Comparison of ENCODE assay signal across 1 cellular context in the genomic region with DNA sequence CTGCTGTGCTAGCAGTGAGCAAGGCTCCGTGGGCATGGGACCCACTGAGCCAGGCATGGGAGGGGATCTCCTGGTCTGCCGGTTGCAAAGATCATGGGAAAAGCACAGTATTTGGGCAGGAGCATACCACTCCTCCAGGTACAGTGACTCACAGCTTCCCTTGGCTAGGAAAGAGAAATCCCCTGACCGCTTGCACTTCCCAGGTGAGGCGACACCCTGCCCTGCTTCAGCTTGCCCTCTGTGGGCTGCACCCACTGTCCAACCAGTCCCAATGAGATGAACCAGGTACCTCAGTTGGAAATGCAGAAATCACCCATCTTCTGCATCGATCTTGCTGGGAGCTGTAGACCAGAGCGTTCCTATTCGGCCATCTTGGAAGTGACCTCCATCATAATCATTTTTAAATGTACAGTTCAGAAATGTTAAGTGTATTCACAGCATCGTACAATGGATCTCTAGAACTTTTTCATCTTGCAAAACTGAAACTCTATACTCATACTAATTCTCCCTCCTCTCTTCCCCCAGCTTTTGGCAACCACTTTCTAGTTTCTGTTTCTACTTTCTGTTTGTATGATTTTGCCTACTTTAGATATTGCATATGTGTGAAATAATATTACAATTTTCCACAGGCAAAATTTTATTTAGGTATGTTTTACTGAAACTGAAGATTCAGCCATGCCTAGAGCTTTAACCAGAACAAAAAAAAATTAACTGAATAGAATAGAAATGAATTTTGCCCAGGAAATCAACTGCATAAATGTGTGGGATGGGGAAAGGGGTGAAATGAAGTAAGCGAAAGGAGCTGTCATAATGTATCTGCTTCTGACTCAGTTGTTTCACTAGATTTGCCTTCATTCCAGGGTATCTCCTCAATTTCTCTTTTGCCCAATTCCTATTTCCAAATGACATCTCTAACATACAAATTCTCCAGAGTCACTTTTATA.
TF ChIP-seq lines count a peak whose summit lies in the region.

No MANE protein-coding gene starts in this region.

TF ChIP-seq in HepG2, 621 proteins besides CTCF, POLR2A, EP300 and RAD21 (continued from another document):
- TF ChIP-seq, protein P1, sequence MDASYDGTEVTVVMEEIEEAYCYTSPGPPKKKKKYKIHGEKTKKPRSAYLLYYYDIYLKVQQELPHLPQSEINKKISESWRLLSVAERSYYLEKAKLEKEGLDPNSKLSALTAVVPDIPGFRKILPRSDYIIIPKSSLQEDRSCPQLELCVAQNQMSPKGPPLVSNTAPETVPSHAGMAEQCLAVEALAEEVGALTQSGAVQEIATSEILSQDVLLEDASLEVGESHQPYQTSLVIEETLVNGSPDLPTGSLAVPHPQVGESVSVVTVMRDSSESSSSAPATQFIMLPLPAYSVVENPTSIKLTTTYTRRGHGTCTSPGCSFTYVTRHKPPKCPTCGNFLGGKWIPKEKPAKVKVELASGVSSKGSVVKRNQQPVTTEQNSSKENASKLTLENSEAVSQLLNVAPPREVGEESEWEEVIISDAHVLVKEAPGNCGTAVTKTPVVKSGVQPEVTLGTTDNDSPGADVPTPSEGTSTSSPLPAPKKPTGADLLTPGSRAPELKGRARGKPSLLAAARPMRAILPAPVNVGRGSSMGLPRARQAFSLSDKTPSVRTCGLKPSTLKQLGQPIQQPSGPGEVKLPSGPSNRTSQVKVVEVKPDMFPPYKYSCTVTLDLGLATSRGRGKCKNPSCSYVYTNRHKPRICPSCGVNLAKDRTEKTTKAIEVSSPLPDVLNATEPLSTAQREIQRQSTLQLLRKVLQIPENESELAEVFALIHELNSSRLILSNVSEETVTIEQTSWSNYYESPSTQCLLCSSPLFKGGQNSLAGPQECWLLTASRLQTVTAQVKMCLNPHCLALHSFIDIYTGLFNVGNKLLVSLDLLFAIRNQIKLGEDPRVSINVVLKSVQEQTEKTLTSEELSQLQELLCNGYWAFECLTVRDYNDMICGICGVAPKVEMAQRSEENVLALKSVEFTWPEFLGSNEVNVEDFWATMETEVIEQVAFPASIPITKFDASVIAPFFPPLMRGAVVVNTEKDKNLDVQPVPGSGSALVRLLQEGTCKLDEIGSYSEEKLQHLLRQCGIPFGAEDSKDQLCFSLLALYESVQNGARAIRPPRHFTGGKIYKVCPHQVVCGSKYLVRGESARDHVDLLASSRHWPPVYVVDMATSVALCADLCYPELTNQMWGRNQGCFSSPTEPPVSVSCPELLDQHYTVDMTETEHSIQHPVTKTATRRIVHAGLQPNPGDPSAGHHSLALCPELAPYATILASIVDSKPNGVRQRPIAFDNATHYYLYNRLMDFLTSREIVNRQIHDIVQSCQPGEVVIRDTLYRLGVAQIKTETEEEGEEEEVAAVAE (CRISPR knock-in tag; IDR thresholded peaks at IDR 0.05; ENCODE audit: borderline replicate concordance), result no peak
- no peak for TF ChIP-seq ERF (CRISPR knock-in tag; IDR thresholded peaks at IDR 0.05)
- TF ChIP-seq BHLHE40 (IDR thresholded peaks at IDR 0.05; ENCODE audit: low read length), result no peak
- TF ChIP-seq ZNF501 (CRISPR knock-in tag; IDR thresholded peaks at IDR 0.05), result no peak
- no peak for TF ChIP-seq HNRNPL (IDR thresholded peaks at IDR 0.05; ENCODE audit: low read depth, low read length)
- TF ChIP-seq U2AF1 (optimal IDR thresholded peaks at IDR 0.05; ENCODE audit: low read depth, low read length), result no peak
- TF ChIP-seq NRL (CRISPR knock-in tag; IDR thresholded peaks at IDR 0.05; ENCODE audit: borderline replicate concordance), result no peak
- TF ChIP-seq ZNF414 (CRISPR knock-in tag; IDR thresholded peaks at IDR 0.05), result no peak
- TF ChIP-seq PLRG1 (conservative IDR thresholded peaks at IDR 0.05), result no peak
